Comparison of ENCODE assay signal across 8 cellular contexts in genomic region chr17:48546924-48547838, GRCh38. TPM values are rescaled to one million over a fixed set of nuclear protein-coding genes. Genes with fewer than 3 reads are reported as not detected.
DNase-seq lines count a peak whose midpoint lies in the region; ATAC-seq and TF ChIP-seq lines count a peak whose summit lies in the region.

No MANE protein-coding gene starts in this region.

- 25% methylated on average over 9 of the region's 10 CpGs for WGBS in HUES64

- H3K9me3 Mint-ChIP-seq in activated naive CD4-positive, alpha-beta T cell treated with anti-CD3 and anti-CD28 coated beads, Interleukin-2, amount 50 U/mL, for 72 hours: no peaks in the 10 kb centered on the region

- H3K27me3 ChIP-seq in HUES64 (ENCODE audit: insufficient read depth, low read length): peaks cover 100% of the 10 kb centered on the region

- peak overlapping the region; percentile 50; the same call in 1 of the 2 replicates for H3K27ac ChIP-seq in HUES64 (ENCODE audit: low read depth, low read length)
- H3K27ac ChIP-seq in SK-N-MC: peak overlapping the region; percentile 95

- TF ChIP-seq CTCF in fibroblast of the aortic adventitia (IDR thresholded peaks at IDR 0.05; ENCODE audit: insufficient read depth, low read length): no peak
- TF ChIP-seq CTCF in GM10266 (IDR thresholded peaks at IDR 0.05; ENCODE audit: control insufficient read depth, insufficient read depth, low read depth, missing control alignments): no peak

- no peak for ATAC-seq in activated naive CD4-positive, alpha-beta T cell treated with anti-CD3 and anti-CD28 coated beads, Interleukin-2, amount 50 U/mL, for 72 hours

- H3K4me3 ChIP-seq in HUES64 (ENCODE audit: low read length) (peak overlapping the region; percentile 29), SK-N-MC (peak overlapping the region; percentile 71), fibroblast of the aortic adventitia (ENCODE audit: low read depth, low read length) (peak overlapping the region; percentile 53), skeletal muscle cell (ENCODE audit: low read depth, low read length) (peak overlapping the region; percentile 29)

- H3K9me3 ChIP-seq in HUES64 (ENCODE audit: insufficient read depth, low read depth, low read length) (no peaks in the 10 kb centered on the region), SK-N-MC (ENCODE audit: low read depth, low read length) (no peaks in the 10 kb centered on the region)

- peaks cover 62% of the 10 kb centered on the region for H3K4me1 ChIP-seq in HUES64 (ENCODE audit: insufficient read depth, low read length)

- H3K27ac Mint-ChIP-seq in activated naive CD4-positive, alpha-beta T cell treated with anti-CD3 and anti-CD28 coated beads, Interleukin-2, amount 50 U/mL, for 72 hours: peak overlapping the region in 1 of 2 donors; percentile 66

- H3K36me3 ChIP-seq in HUES64 (ENCODE audit: insufficient read depth, low read length) (no peaks in the 10 kb centered on the region), SK-N-MC (ENCODE audit: insufficient read depth, low read length) (peaks cover 17% of the 10 kb centered on the region; the same call in 1 of the 2 replicates)

- DNase-seq in SK-N-MC (ENCODE audit: low read depth, low spot score) (peak; percentile 34), fibroblast of the aortic adventitia (ENCODE audit: low read depth) (peak; percentile 93), skeletal muscle cell (ENCODE audit: low read depth) (no peak), putamen (ENCODE audit: low spot score) (no peak), GM10266 (ENCODE audit: extremely low spot score) (no peak)
- no peak for DNase-seq in activated CD4-positive, alpha-beta T cell treated with anti-CD3 and anti-CD28 coated beads, Interleukin-2, amount 50 U/mL, for 1 hour
- no peak for DNase-seq in activated naive CD4-positive, alpha-beta T cell treated with anti-CD3 and anti-CD28 coated beads, Interleukin-2, amount 50 U/mL, for 72 hours (ENCODE audit: low spot score in 2 of 2)

- H3K9ac ChIP-seq in HUES64 (ENCODE audit: low read depth, low read length) (no peak overlapping the region), SK-N-MC (ENCODE audit: insufficient read length) (peak overlapping the region; percentile 30)

- H3K36me3 Mint-ChIP-seq in activated naive CD4-positive, alpha-beta T cell treated with anti-CD3 and anti-CD28 coated beads, Interleukin-2, amount 50 U/mL, for 72 hours: peaks cover 8 to 19% of the 10 kb centered on the region in 2 donors

RNA-seq across cellular contexts. Expression of gene HOXB2, which starts 2.3 kb away (rescaled TPM):
- polyA plus RNA-seq in HUES64 (2013, experiment 1 of 2): 24.6 TPM
- polyA plus RNA-seq in HUES64 (2013, experiment 2 of 2): 44.5 TPM
- total RNA-seq in fibroblast of the aortic adventitia (ENCODE audit: low replicate concordance): 1.5 and 9.0 TPM in 2 replicates
- 10 to 100 TPM in 1 of 2 donors, 1 to 10 TPM in 1; 3.2 to 21.7 TPM for total RNA-seq in activated naive CD4-positive, alpha-beta T cell treated with anti-CD3 and anti-CD28 coated beads, Interleukin-2, amount 50 U/mL, for 72 hours

RNA-seq across cellular contexts. Expression of gene HOXB1, which starts 16.4 kb away (rescaled TPM):
- 16.3 TPM for polyA plus RNA-seq in HUES64 (2013, experiment 1 of 2)
- 23.6 TPM for polyA plus RNA-seq in HUES64 (2013, experiment 2 of 2)
- total RNA-seq in fibroblast of the aortic adventitia (ENCODE audit: low replicate concordance): not detected in 2 replicates
- total RNA-seq in activated naive CD4-positive, alpha-beta T cell treated with anti-CD3 and anti-CD28 coated beads, Interleukin-2, amount 50 U/mL, for 72 hours: not detected

RNA-seq across cellular contexts. Expression of gene HOXB4, which starts 31.0 kb away (rescaled TPM):
- polyA plus RNA-seq in HUES64 (2013, experiment 1 of 2): 0.45 TPM
- 0.95 TPM for polyA plus RNA-seq in HUES64 (2013, experiment 2 of 2)
- total RNA-seq in fibroblast of the aortic adventitia (ENCODE audit: low replicate concordance): 3.8 and 7.0 TPM in 2 replicates
- total RNA-seq in activated naive CD4-positive, alpha-beta T cell treated with anti-CD3 and anti-CD28 coated beads, Interleukin-2, amount 50 U/mL, for 72 hours: 1 to 10 TPM in 1 of 2 donors, under 1 TPM in 1; 0.89 to 3.0 TPM

RNA-seq across cellular contexts. Expression of gene HOXB3, which starts 42.9 kb away (rescaled TPM):
- 3.7 TPM for polyA plus RNA-seq in HUES64 (2013, experiment 1 of 2)
- polyA plus RNA-seq in HUES64 (2013, experiment 2 of 2): 9.1 TPM
- 9.7 and 14.2 TPM in 2 replicates for total RNA-seq in fibroblast of the aortic adventitia (ENCODE audit: low replicate concordance)
- total RNA-seq in activated naive CD4-positive, alpha-beta T cell treated with anti-CD3 and anti-CD28 coated beads, Interleukin-2, amount 50 U/mL, for 72 hours: 1 to 10 TPM; 1.6 to 3.1 TPM

RNA-seq across cellular contexts. Expression of gene HOXB5, which starts 46.4 kb away (rescaled TPM):
- polyA plus RNA-seq in HUES64 (2013, experiment 1 of 2): 0.40 TPM
- 0.63 TPM for polyA plus RNA-seq in HUES64 (2013, experiment 2 of 2)
- 0.27 and 0.57 TPM in 2 replicates for total RNA-seq in fibroblast of the aortic adventitia (ENCODE audit: low replicate concordance)
- total RNA-seq in activated naive CD4-positive, alpha-beta T cell treated with anti-CD3 and anti-CD28 coated beads, Interleukin-2, amount 50 U/mL, for 72 hours: not detected

Comparison
In these comparisons a context has a peak if more than half of its experiments do, and no peak if none do; other contexts are left out.
1. DNase-seq: peak in SK-N-MC (single experiment) and fibroblast of the aortic adventitia (single experiment); none in skeletal muscle cell (single experiment), putamen (single experiment), GM10266 (single experiment), activated CD4-positive, alpha-beta T cell treated with anti-CD3 and anti-CD28 coated beads, Interleukin-2, amount 50 U/mL, for 1 hour (single experiment) and activated naive CD4-positive, alpha-beta T cell treated with anti-CD3 and anti-CD28 coated beads, Interleukin-2, amount 50 U/mL, for 72 hours (0 of 2).
2. Peak in every context shown above with its lines, with median percentiles within 50 percentile points of each other: H3K4me3 ChIP-seq.